In genomic region chr4:150746156-150746555, GRCh38 we compare ENCODE assay signal across 15 cellular contexts.
DNase-seq lines count a peak whose midpoint lies in the region; ATAC-seq, FAIRE-seq and TF ChIP-seq lines count a peak whose summit lies in the region.
"Had no signal": no experiment of that assay in that cellular context is flagged by ENCODE, and none has a peak within 500 bp of the region (broad histone marks: within the 10 kb centered on the region; RNA-seq: fewer than 3 reads in every experiment).

No MANE protein-coding gene starts in this region.

- H3K36me3 ChIP-seq in bronchial epithelial cell (ENCODE audit: control insufficient read depth, insufficient read depth, low read length) (no peaks in the 10 kb centered on the region), heart left ventricle (peaks cover 0 to 9% (median 0%) of the 10 kb centered on the region in 9 donors)
- H3K36me3 ChIP-seq: upper lobe of right lung had no signal

- TF ChIP-seq CTCF in bronchial epithelial cell (IDR thresholded peaks at IDR 0.05; ENCODE audit: insufficient read depth, low read length, severe bottlenecking), result no peak
- no peak for TF ChIP-seq CTCF in heart left ventricle (IDR thresholded peaks at IDR 0.05)

- no peak for ATAC-seq in GM18519 (IDR thresholded peaks at IDR 0.05; ENCODE audit: low FRiP score, unreplicated experiment)
- ATAC-seq in GM18909 (IDR thresholded peaks at IDR 0.05; ENCODE audit: poor library complexity, unreplicated experiment), result no peak
- no peak for ATAC-seq in heart left ventricle
- ATAC-seq: right cardiac atrium, upper lobe of right lung had no signal

- H3K4me3 ChIP-seq in bronchial epithelial cell (ENCODE audit: low read depth, low read length) (no peak overlapping the region), heart left ventricle (no peak overlapping the region)
- H3K4me3 ChIP-seq: upper lobe of right lung had no signal

- FAIRE-seq in bronchial epithelial cell (lab: Jason Lieb, UNC) (no peak), islet of Langerhans (lab: Jason Lieb, UNC) (peak; percentile 49)
- FAIRE-seq: keratinocyte had no signal

- H3K27me3 ChIP-seq in bronchial epithelial cell (ENCODE audit: control insufficient read depth, insufficient read depth, low read length), result no peaks in the 10 kb centered on the region
- H3K27me3 ChIP-seq in heart left ventricle, result no peaks in the 10 kb centered on the region
- H3K27me3 ChIP-seq: upper lobe of right lung had no signal

- DNase-seq in ACHN (peak; percentile 9), M059J (ENCODE audit: low read depth) (peak; percentile 21), bronchial epithelial cell (ENCODE audit: low read depth) (peak; percentile 7), NCI-H524 treated with DMSO at 0.1 percent for 48 hours (lab: John Stamatoyannopoulos, UW) (no peak), heart left ventricle (no peak)
- DNase-seq: CD8-positive, alpha-beta memory T cell; DND-41; NCI-H2081; NCI-H526 treated with DMSO at 0.1 percent for 48 hours; upper lobe of right lung had no signal

- no peak overlapping the region for H3K27ac ChIP-seq in heart left ventricle
- H3K27ac ChIP-seq: upper lobe of right lung had no signal

- no peak for TF ChIP-seq POLR2A in heart left ventricle (IDR thresholded peaks at IDR 0.05)

- 91 to 97% (median 94%) methylated on average over 4 of the region's 4 CpGs for WGBS in heart left ventricle, 4 donors

- H3K4me1 ChIP-seq in heart left ventricle, result no peaks in the 10 kb centered on the region
- H3K4me1 ChIP-seq: upper lobe of right lung had no signal

- in situ Hi-C loops in ACHN (cut with HindIII; ENCODE audit: low pct_ligation_motif_present, low pct_unique_long_range_greater_than_20kb, low sequenced_read_pairs), result no loop called here

- peaks cover 0 to 6% (median 0%) of the 10 kb centered on the region in 12 donors for H3K9me3 ChIP-seq in heart left ventricle
- H3K9me3 ChIP-seq: upper lobe of right lung had no signal

- intact Hi-C loops in heart left ventricle (cut with DNase I), result no loop called here

Comparison
In these comparisons a context has a peak if more than half of its experiments do, and no peak if none do; other contexts are left out.
1. DNase-seq: peak in ACHN (single experiment), M059J (single experiment) and bronchial epithelial cell (single experiment); none in NCI-H524 treated with DMSO at 0.1 percent for 48 hours (single experiment) and heart left ventricle (0 of 5).